ENCODE assay signal across 8 cellular contexts in the genomic region with DNA sequence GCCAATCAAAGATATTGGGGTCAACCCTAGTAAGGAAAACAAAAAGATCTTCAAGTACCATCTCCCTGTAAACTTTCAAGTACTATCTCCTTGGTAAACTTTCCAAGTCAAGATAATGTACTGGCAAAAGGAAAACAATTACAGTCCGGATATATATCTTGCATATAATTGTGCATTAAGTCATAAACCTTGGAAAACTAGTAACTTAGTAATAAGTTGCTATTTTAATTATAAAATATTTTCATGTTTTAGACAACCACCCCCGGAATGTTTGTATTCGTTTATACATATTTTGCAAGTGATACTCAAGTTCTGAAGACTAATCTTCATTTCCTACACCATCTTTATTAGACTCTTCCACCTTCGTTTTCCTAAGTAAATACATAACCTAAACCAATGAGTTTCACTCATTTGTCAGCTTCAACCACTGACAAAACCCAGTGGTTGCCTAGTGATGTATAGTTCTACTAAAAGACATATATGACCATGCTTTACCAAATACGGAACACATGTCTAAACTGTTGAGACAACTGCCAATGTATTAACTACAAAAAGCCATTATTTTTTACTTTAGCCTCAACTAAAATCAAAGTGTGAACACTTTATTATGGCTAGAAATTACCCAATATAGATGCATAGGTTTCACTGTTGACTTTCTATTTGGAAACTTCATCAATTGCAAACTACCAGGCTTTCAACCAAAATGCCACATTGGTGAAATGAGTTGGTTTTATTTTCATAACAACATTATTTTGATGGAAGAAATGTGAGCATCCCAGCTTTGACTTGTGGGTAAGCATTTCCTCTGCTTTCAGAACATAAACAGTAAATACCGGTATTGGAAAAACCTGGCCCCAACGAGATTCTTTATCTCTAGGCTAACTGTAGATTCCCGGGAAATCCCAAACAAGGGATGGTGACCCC.
DNase-seq lines count a peak whose midpoint lies in the region; FAIRE-seq and TF ChIP-seq lines count a peak whose summit lies in the region.

No MANE protein-coding gene starts in this region.

- H3K27me3 ChIP-seq in brain microvascular endothelial cell (replicated peaks), result no peaks in the 10 kb centered on the region

- no peaks in the 10 kb centered on the region for H3K36me3 ChIP-seq in brain microvascular endothelial cell (replicated peaks)

- peak; percentile 35 for FAIRE-seq in A204.1 (lab: Jason Lieb, UNC)

- TF ChIP-seq CTCF in HFF-Myc (IDR thresholded peaks at IDR 0.05; ENCODE audit: low read depth, low read length, missing control alignments) (no peak), brain microvascular endothelial cell (IDR thresholded peaks at IDR 0.05; ENCODE audit: low read depth, low read length, missing control alignments) (no peak)

- H3K27ac ChIP-seq in brain microvascular endothelial cell, result peak overlapping the region; percentile 94

- in situ Hi-C loops in brain microvascular endothelial cell (cut with HindIII; ENCODE audit: low pct_ligation_motif_present, low sequenced_read_pairs), result no loop called here

- DNase-seq in HFF-Myc (ENCODE audit: extremely low read depth, low read depth), result no peak
- DNase-seq in brain microvascular endothelial cell, result no peak
- DNase-seq in midbrain (lab: John Stamatoyannopoulos, UW), result peak; percentile 9
- no peak for DNase-seq in NCI-H187 (lab: John Stamatoyannopoulos, UW)
- DNase-seq in central memory CD4-positive, alpha-beta T cell, result no peak
- no peak for DNase-seq in HuH-7 (ENCODE audit: low spot score)
- DNase-seq in activated CD4-positive, CD25-positive, alpha-beta regulatory T cell (lab: John Stamatoyannopoulos, UW), result no peak

- H3K4me3 ChIP-seq in HFF-Myc (replicated peaks; ENCODE audit: low read depth, low read length), result peak overlapping the region; percentile 60
- H3K4me3 ChIP-seq in brain microvascular endothelial cell (ENCODE audit: low read depth, low read length), result peak overlapping the region; percentile 71
